In genomic region chr2:237451582-237452469, GRCh38 we compare ENCODE assay signal across 15 cellular contexts. TPM values are rescaled to one million over a fixed set of nuclear protein-coding genes. Genes with fewer than 3 reads are reported as not detected.
DNase-seq lines count a peak whose midpoint lies in the region; ATAC-seq, FAIRE-seq and TF ChIP-seq lines count a peak whose summit lies in the region.
"Had no signal": no experiment of that assay in that cellular context is flagged by ENCODE, and none has a peak within 500 bp of the region (broad histone marks: within the 10 kb centered on the region; RNA-seq: fewer than 3 reads in every experiment).

No MANE protein-coding gene starts in this region.

- peaks cover 18% of the 10 kb centered on the region for H3K27me3 Mint-ChIP-seq in astrocyte (ENCODE audit: low read depth, unreplicated experiment)
- H3K27me3 Mint-ChIP-seq in T-helper 17 cell: no peaks in the 10 kb centered on the region

- ATAC-seq in right cardiac atrium: peak in 1 of 2 donors; percentile 3
- ATAC-seq in gastrocnemius medialis: no peak
- ATAC-seq in T-helper 17 cell: no peak

- intact Hi-C loops in right cardiac atrium (cut with DNase I) (no loop called here), gastrocnemius medialis (cut with DNase I; ENCODE audit: low total_unique reads) (no loop called here)

- peaks cover 21% of the 10 kb centered on the region for H3K4me1 ChIP-seq in astrocyte (ENCODE audit: insufficient read depth, low read length)
- H3K4me1 ChIP-seq in right cardiac atrium (ENCODE audit: control insufficient read depth, insufficient read depth, low read length): peaks cover 6% of the 10 kb centered on the region
- peaks cover 45 to 61% of the 10 kb centered on the region in 2 donors for H3K4me1 ChIP-seq in gastrocnemius medialis

- no peak for TF ChIP-seq POLR2A in gastrocnemius medialis (IDR thresholded peaks at IDR 0.05)

- H3K9me3 ChIP-seq in astrocyte (ENCODE audit: insufficient read depth, low read depth, low read length): no peaks in the 10 kb centered on the region
- H3K9me3 ChIP-seq in right cardiac atrium (ENCODE audit: control insufficient read depth, low read length): no peaks in the 10 kb centered on the region
- no peaks in the 10 kb centered on the region for H3K9me3 ChIP-seq in gastrocnemius medialis
- H3K9me3 ChIP-seq in T-helper 17 cell (ENCODE audit: control insufficient read depth, low read length, poor library complexity, severe bottlenecking): no peaks in the 10 kb centered on the region
- H3K9me3 ChIP-seq: ascending aorta, suprapubic skin had no signal

- H3K4me3 Mint-ChIP-seq in astrocyte (ENCODE audit: unreplicated experiment): peak overlapping the region; percentile 6
- no peak overlapping the region for H3K4me3 Mint-ChIP-seq in T-helper 17 cell

- peaks cover 10% of the 10 kb centered on the region for H3K9me3 Mint-ChIP-seq in astrocyte (ENCODE audit: unreplicated experiment)

- FAIRE-seq in astrocyte (lab: Jason Lieb, UNC): no peak

- DNase-seq in ELR (ENCODE audit: low read depth): peak; percentile 59
- DNase-seq in astrocyte (ENCODE audit: low read depth): no peak
- DNase-seq in right cardiac atrium: peak in 2 of 3 donors; percentile 73 to 76
- DNase-seq in gastrocnemius medialis: no peak
- DNase-seq in NCI-H1105 treated with DMSO at 0.1 percent for 48 hours (lab: John Stamatoyannopoulos, UW): no peak
- DNase-seq in caudate nucleus (lab: John Stamatoyannopoulos, UW): no peak
- DNase-seq in T-helper 17 cell: no peak
- DNase-seq: activated CD4-positive, CD25-positive, alpha-beta regulatory T cell; GM23248; NCI-H1417 treated with DMSO at 0.1 percent for 48 hours; NCI-H526; SHP77 had no signal

- H3K36me3 Mint-ChIP-seq in astrocyte (ENCODE audit: low read depth, unreplicated experiment) (no peaks in the 10 kb centered on the region), T-helper 17 cell (ENCODE audit: low read depth) (no peaks in the 10 kb centered on the region)

- no peaks in the 10 kb centered on the region for H3K36me3 ChIP-seq in astrocyte (ENCODE audit: insufficient read depth, low read length)
- no peaks in the 10 kb centered on the region for H3K36me3 ChIP-seq in gastrocnemius medialis
- H3K36me3 ChIP-seq: ascending aorta, suprapubic skin had no signal

- H4K20me1 ChIP-seq in astrocyte (ENCODE audit: insufficient read depth, low read length): no peaks in the 10 kb centered on the region

- H3K9ac ChIP-seq in astrocyte (ENCODE audit: low read length): no peak overlapping the region
- H3K9ac ChIP-seq: GM23248 had no signal

- WGBS in right cardiac atrium: 53% methylated on average over 23 of the region's 23 CpGs

- in situ Hi-C loops in gastrocnemius medialis (cut with MboI; ENCODE audit: low sequenced_read_pairs in 4 of 4): no loop called here

- no peak overlapping the region for H3K27ac ChIP-seq in astrocyte (ENCODE audit: low read depth, low read length)
- H3K27ac ChIP-seq in right cardiac atrium (ENCODE audit: low read length): no peak overlapping the region
- H3K27ac ChIP-seq in gastrocnemius medialis: peak overlapping the region in 3 of 4 donors; percentile 49 to 99 (median 90)
- H3K27ac ChIP-seq in caudate nucleus (ENCODE audit: low read depth, low read length): no peak overlapping the region
- H3K27ac ChIP-seq: ascending aorta, GM23248, suprapubic skin had no signal

- H3K4me1 Mint-ChIP-seq in astrocyte (ENCODE audit: low read depth, unreplicated experiment) (peaks cover 20% of the 10 kb centered on the region), T-helper 17 cell (peaks cover 7% of the 10 kb centered on the region)

- H3K27ac Mint-ChIP-seq in astrocyte (ENCODE audit: unreplicated experiment): no peak overlapping the region
- no peak overlapping the region for H3K27ac Mint-ChIP-seq in T-helper 17 cell

- no peak overlapping the region for H2AFZ ChIP-seq in astrocyte (ENCODE audit: low read depth, low read length)
- H2AFZ ChIP-seq: GM23248 had no signal

- no peak for TF ChIP-seq CTCF in astrocyte (IDR thresholded peaks at IDR 0.05; ENCODE audit: insufficient read depth, low read depth, low read length)
- no peak for TF ChIP-seq CTCF in gastrocnemius medialis (IDR thresholded peaks at IDR 0.05 in 4 of 5, conservative IDR thresholded peaks at IDR 0.05 in 1 of 5)

- H3K27me3 ChIP-seq in astrocyte (ENCODE audit: insufficient read depth, low read length) (no peaks in the 10 kb centered on the region), right cardiac atrium (ENCODE audit: control insufficient read depth, insufficient read depth) (no peaks in the 10 kb centered on the region), gastrocnemius medialis (no peaks in the 10 kb centered on the region)
- H3K27me3 ChIP-seq: ascending aorta, suprapubic skin had no signal

- H3K4me3 ChIP-seq in astrocyte (ENCODE audit: insufficient read depth, low read depth, low read length) (no peak overlapping the region), right cardiac atrium (ENCODE audit: low read length) (no peak overlapping the region), gastrocnemius medialis (no peak overlapping the region)
- H3K4me3 ChIP-seq: ascending aorta, GM23248, suprapubic skin had no signal

- H3K4me2 ChIP-seq in astrocyte (ENCODE audit: low read length): no peak overlapping the region

- no peaks in the 10 kb centered on the region for H3K79me2 ChIP-seq in astrocyte (ENCODE audit: insufficient read depth, low read length)

RNA-seq across cellular contexts. Expression of gene MLPH, which starts 35.2 kb away (rescaled TPM):
- total RNA-seq in astrocyte (14.2 and 16.2 TPM in 2 replicates), right cardiac atrium (100 to 1,000 TPM in 3 of 4 donors, 10 to 100 TPM in 1; 57.8 to 189 (median 143) TPM), gastrocnemius medialis (1 to 10 TPM; 6.5 to 8.7 (median 7.2) TPM), T-helper 17 cell (not detected)
- polyA plus RNA-seq in right cardiac atrium: 138 TPM
- total RNA-seq: endothelial cell of umbilical vein had no signal
- polyA plus RNA-seq: endothelial cell of umbilical vein had no signal

RNA-seq across cellular contexts. Expression of gene COL6A3, which starts 37.9 kb away (rescaled TPM):
- total RNA-seq in astrocyte: 200 and 560 TPM in 2 replicates
- 100 to 1,000 TPM in 3 of 4 donors, 10 to 100 TPM in 1; 54.4 to 191 (median 139) TPM for total RNA-seq in right cardiac atrium
- 33.2 TPM for polyA plus RNA-seq in right cardiac atrium
- total RNA-seq in gastrocnemius medialis: 100 to 1,000 TPM in 2 of 4 donors, 10 to 100 TPM in 2; 45.3 to 150 (median 108) TPM
- 1 to 10 TPM; 1.9 to 2.6 TPM for total RNA-seq in T-helper 17 cell
- total RNA-seq: endothelial cell of umbilical vein had no signal

Comparison
In these comparisons a context has a peak if more than half of its experiments do, and no peak if none do; other contexts are left out.
1. DNase-seq: peak in ELR (single experiment) and right cardiac atrium (2 of 3); none in astrocyte (single experiment), gastrocnemius medialis (0 of 2), NCI-H1105 treated with DMSO at 0.1 percent for 48 hours (single experiment), caudate nucleus (0 of 61) and T-helper 17 cell (0 of 3).
2. H3K27ac ChIP-seq: peak in gastrocnemius medialis (3 of 4); none in astrocyte (single experiment), right cardiac atrium (single experiment) and caudate nucleus (single experiment).
3. RNA of gene MLPH, which starts 35.2 kb away (total RNA-seq): 57.8 to 189 TPM in right cardiac atrium, 14.2 to 16.2 TPM in astrocyte and 6.5 to 8.7 TPM in gastrocnemius medialis; not detected in T-helper 17 cell; every median in the first group is over 4 times any median in the second.
4. RNA of gene COL6A3, which starts 37.9 kb away (total RNA-seq): 200 to 560 TPM in astrocyte, 54.4 to 191 TPM in right cardiac atrium and 45.3 to 150 TPM in gastrocnemius medialis; 1.9 to 2.6 TPM in T-helper 17 cell; every median in the first group is over 10 times any median in the second.